8 cellular contexts compared by ENCODE assay signal in the genomic region with DNA sequence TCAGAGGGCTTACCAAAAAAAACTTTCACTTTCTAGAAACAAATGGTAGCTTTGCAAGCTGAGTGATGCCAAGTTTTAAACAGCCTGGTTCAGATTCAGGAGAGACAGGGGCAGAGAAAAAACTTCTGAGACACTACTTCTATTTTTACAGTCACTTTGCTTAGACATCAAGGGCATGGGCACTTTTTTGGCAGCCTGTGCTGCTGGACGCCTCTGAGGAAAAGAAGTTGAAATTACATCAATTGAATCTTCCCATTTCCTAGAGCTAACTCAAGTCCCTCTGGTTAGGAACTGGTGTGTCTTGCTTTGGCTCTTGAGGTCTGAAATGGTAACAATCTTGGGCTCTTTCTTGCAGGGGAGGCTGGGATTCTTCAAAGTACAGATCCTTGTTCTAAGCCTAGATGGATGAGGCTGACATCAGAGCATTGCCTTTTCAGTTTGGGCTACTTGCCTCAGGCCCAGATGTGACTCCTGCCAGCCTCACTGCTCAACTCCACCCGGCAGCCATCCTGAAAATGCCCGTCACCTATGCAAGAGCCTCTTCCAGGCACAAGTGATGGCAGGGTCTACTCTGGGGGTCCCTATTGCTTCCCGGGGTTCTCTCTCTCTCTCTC.
DNase-seq lines count a peak whose midpoint lies in the region; ATAC-seq and TF ChIP-seq lines count a peak whose summit lies in the region.

No MANE protein-coding gene starts in this region.

- ATAC-seq in right cardiac atrium (peak; percentile 10 to 44), aorta (ENCODE audit: low FRiP score) (peak; percentile 71), HG03097 (IDR thresholded peaks at IDR 0.05; ENCODE audit: low FRiP score, unreplicated experiment) (no peak)

- H3K9ac ChIP-seq in MM.1S (ENCODE audit: low read length) = no peak overlapping the region

- no peaks in the 10 kb centered on the region for H3F3A ChIP-seq in MM.1S (ENCODE audit: insufficient read depth, low read length)

- intact Hi-C loops in right cardiac atrium (cut with DNase I) = no loop called here
- intact Hi-C loops in aorta (cut with DNase I) = loop anchor here in 1 of 2 donors (5.0 kb wide), 1 partner anchor 54 kb away; no protein-coding TSS in a partner anchor
- intact Hi-C loops in Caco-2 (cut with micrococcal nuclease; ENCODE audit: unreplicated experiment) = no loop called here

- peaks cover 6% of the 10 kb centered on the region for H3K27me3 Mint-ChIP-seq in T-helper 2 cell treated with Interferon-gamma antibody and Interleukin-4, amounts not matched to agents 5 μg/mL and 100 μg/mL, for 36 hours (ENCODE audit: low read depth)
- H3K27me3 Mint-ChIP-seq in Caco-2 (ENCODE audit: insufficient read depth, unreplicated experiment) = no peaks in the 10 kb centered on the region

- H3K9me3 ChIP-seq in right cardiac atrium (ENCODE audit: control insufficient read depth, low read length) = no peaks in the 10 kb centered on the region
- no peaks in the 10 kb centered on the region for H3K9me3 ChIP-seq in aorta (ENCODE audit: control insufficient read depth, low read length)
- no peaks in the 10 kb centered on the region for H3K9me3 ChIP-seq in Caco-2
- no peaks in the 10 kb centered on the region for H3K9me3 ChIP-seq in MM.1S (replicated peaks; ENCODE audit: insufficient read depth, low read length)

- CTCF ChIA-PET in Caco-2 (lab: Charles Lee) = no interaction called here

- DNase-seq in stimulated activated CD4-positive, alpha-beta T cell treated with anti-CD3 and anti-CD28 coated beads, Interleukin-12 subunit alpha, Interleukin-12 subunit beta, amount 100 ng/mL, for 4 hours = peak; percentile 8
- DNase-seq in stimulated activated CD4-positive, alpha-beta T cell treated with anti-CD3 and anti-CD28 coated beads, Interleukin-1b, Interleukin-23, amount 100 ng/mL, for 48 hours = no peak
- no peak for DNase-seq in T-helper 2 cell treated with Interferon-gamma antibody and Interleukin-4, amounts not matched to agents 5 μg/mL and 100 μg/mL, for 36 hours (ENCODE audit: low spot score)
- peak in 1 of 3 donors; percentile 52 for DNase-seq in right cardiac atrium
- peak in 1 of 2 donors; percentile 62 for DNase-seq in aorta
- DNase-seq in Caco-2 = no peak
- DNase-seq in MM.1S = no peak

- H3K36me3 Mint-ChIP-seq in T-helper 2 cell treated with Interferon-gamma antibody and Interleukin-4, amounts not matched to agents 5 μg/mL and 100 μg/mL, for 36 hours (ENCODE audit: low read depth) = no peaks in the 10 kb centered on the region
- H3K36me3 Mint-ChIP-seq in Caco-2 (ENCODE audit: insufficient read depth, unreplicated experiment) = peaks cover 9% of the 10 kb centered on the region

- H3K27ac Mint-ChIP-seq in T-helper 2 cell treated with Interferon-gamma antibody and Interleukin-4, amounts not matched to agents 5 μg/mL and 100 μg/mL, for 36 hours = peak overlapping the region; percentile 94
- H3K27ac Mint-ChIP-seq in Caco-2 (ENCODE audit: unreplicated experiment) = no peak overlapping the region

- H3K4me3 ChIP-seq in right cardiac atrium (ENCODE audit: low read length) (peak overlapping the region; percentile 21), aorta (ENCODE audit: low read length in 2 of 2) (peak overlapping the region in 1 of 2 donors; percentile 55), Caco-2 (ENCODE audit: low read depth, low read length) (no peak overlapping the region), MM.1S (ENCODE audit: low read length) (no peak overlapping the region)

- no peaks in the 10 kb centered on the region for H3K9me2 ChIP-seq in MM.1S (replicated peaks; ENCODE audit: insufficient read depth, low read length)

- no peaks in the 10 kb centered on the region for H4K20me1 ChIP-seq in MM.1S (ENCODE audit: insufficient read depth, low read length)

- H2AFZ ChIP-seq in MM.1S (ENCODE audit: low read length) = no peak overlapping the region

- no peaks in the 10 kb centered on the region for H3K27me3 ChIP-seq in right cardiac atrium (ENCODE audit: control insufficient read depth, insufficient read depth)
- H3K27me3 ChIP-seq in aorta (ENCODE audit: control insufficient read depth in 1 of 2, insufficient read depth in 2 of 2, low read length in 1 of 2) = no peaks in the 10 kb centered on the region
- no peaks in the 10 kb centered on the region for H3K27me3 ChIP-seq in Caco-2 (replicated peaks; ENCODE audit: control insufficient read depth, insufficient read depth, low read length)
- no peaks in the 10 kb centered on the region for H3K27me3 ChIP-seq in MM.1S (replicated peaks; ENCODE audit: insufficient read depth, low read length)

- POLR2A ChIA-PET in Caco-2 (lab: Charles Lee) = no interaction called here

- H3K4me3 Mint-ChIP-seq in T-helper 2 cell treated with Interferon-gamma antibody and Interleukin-4, amounts not matched to agents 5 μg/mL and 100 μg/mL, for 36 hours = peak overlapping the region; percentile 84
- H3K4me3 Mint-ChIP-seq in Caco-2 (ENCODE audit: unreplicated experiment) = no peak overlapping the region

- no TSS peak for BruUV-seq in Caco-2 (replicated peaks; lab: Mats Ljungman, UMichigan)

- TF ChIP-seq CTCF in Caco-2 (IDR thresholded peaks at IDR 0.05; ENCODE audit: insufficient read depth in 1 of 2, low read depth in 1 of 2, low read length in 1 of 2, severe bottlenecking in 1 of 2, unreplicated experiment in 1 of 2) = no peak
- TF ChIP-seq CTCF in MM.1S (IDR thresholded peaks at IDR 0.05; ENCODE audit: low read length) = no peak

- H3K9me3 Mint-ChIP-seq in T-helper 2 cell treated with Interferon-gamma antibody and Interleukin-4, amounts not matched to agents 5 μg/mL and 100 μg/mL, for 36 hours = no peaks in the 10 kb centered on the region
- peaks cover 13% of the 10 kb centered on the region for H3K9me3 Mint-ChIP-seq in Caco-2 (ENCODE audit: unreplicated experiment)

- H3K4me1 ChIP-seq in right cardiac atrium (ENCODE audit: control insufficient read depth, insufficient read depth, low read length) (peaks cover 7% of the 10 kb centered on the region), aorta (ENCODE audit: control insufficient read depth in 1 of 2, insufficient read depth in 2 of 2, low read length in 2 of 2) (peaks cover 3 to 9% of the 10 kb centered on the region in 2 donors), Caco-2 (peaks cover 5% of the 10 kb centered on the region; the same call in 1 of the 2 replicates), MM.1S (ENCODE audit: low read length) (no peaks in the 10 kb centered on the region)

- H3K79me2 ChIP-seq in MM.1S (ENCODE audit: low read length) = no peaks in the 10 kb centered on the region

- H3K36me3 ChIP-seq in aorta (ENCODE audit: control insufficient read depth in 1 of 2, insufficient read depth in 2 of 2, low read length in 1 of 2) = no peaks in the 10 kb centered on the region
- no peaks in the 10 kb centered on the region for H3K36me3 ChIP-seq in Caco-2 (ENCODE audit: control insufficient read depth, insufficient read depth, low read length)
- no peaks in the 10 kb centered on the region for H3K36me3 ChIP-seq in MM.1S (replicated peaks; ENCODE audit: insufficient read depth, low read length)

- H3K4me2 ChIP-seq in MM.1S (ENCODE audit: low read depth, low read length) = no peak overlapping the region

- peaks cover 42% of the 10 kb centered on the region for H3K4me1 Mint-ChIP-seq in T-helper 2 cell treated with Interferon-gamma antibody and Interleukin-4, amounts not matched to agents 5 μg/mL and 100 μg/mL, for 36 hours (ENCODE audit: low read depth)
- H3K4me1 Mint-ChIP-seq in Caco-2 (ENCODE audit: low read depth, unreplicated experiment) = peaks cover 11% of the 10 kb centered on the region

- WGBS in right cardiac atrium = 45% methylated on average over 4 of the region's 4 CpGs
- WGBS in aorta, 2 donors = 3 to 9% methylated on average over 4 of the region's 4 CpGs

- H3K27ac ChIP-seq in right cardiac atrium (ENCODE audit: low read length) (peak overlapping the region; percentile 83), aorta (ENCODE audit: low read depth in 1 of 2, low read length in 2 of 2) (peak overlapping the region; percentile 80 to 83), MM.1S (ENCODE audit: low read length) (no peak overlapping the region)
